28 cellular contexts compared by ENCODE assay signal in the genomic region with DNA sequence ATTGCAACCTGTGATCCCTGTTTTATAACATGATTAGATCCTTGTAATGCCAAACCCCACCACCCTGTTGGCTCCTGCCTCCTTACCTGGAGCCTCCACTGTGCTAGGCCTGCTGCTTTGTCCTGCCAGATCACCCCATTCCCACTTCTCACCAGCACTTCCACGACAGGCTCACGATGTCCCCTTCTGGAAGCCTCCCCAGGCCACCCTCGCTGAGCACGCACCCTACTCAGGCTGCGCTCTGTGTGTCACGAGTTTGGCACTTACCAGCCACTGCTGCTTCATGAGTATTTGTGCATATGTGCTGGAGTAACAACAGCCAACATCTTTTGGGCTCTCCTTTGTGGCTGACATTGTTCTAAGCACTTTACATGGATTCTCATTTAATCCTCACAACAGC.
"Had no signal": no experiment of that assay in that cellular context is flagged by ENCODE, and none has a peak within 500 bp of the region (broad histone marks: within the 10 kb centered on the region; RNA-seq: fewer than 3 reads in every experiment).

No MANE protein-coding gene starts in this region.

- H3K9me3 ChIP-seq: adrenal gland, esophagus muscularis mucosa, heart right ventricle, left lung, lower lobe of right lung, neutrophil, ovary, right lobe of liver, tibial artery, upper lobe of right lung had no signal

- H3K36me3 Mint-ChIP-seq: natural killer cell had no signal

- H3K27ac ChIP-seq: brain microvascular endothelial cell, esophagus muscularis mucosa, foreskin keratinocyte, heart right ventricle, left lung, lower lobe of right lung, neutrophil, ovary, right lobe of liver, skin epidermis, tibial artery, upper lobe of right lung, VCaP had no signal

- ATAC-seq: activated CD4-positive, CD25-positive, alpha-beta regulatory T cell treated with anti-CD3 and anti-CD28 coated beads, Interleukin-2, amount 50 U/mL, for 24 hours; activated CD8-positive, alpha-beta T cell treated with anti-CD3 and anti-CD28 coated beads for 36 hours; activated T-cell treated with anti-CD3 and anti-CD28 coated beads, Interleukin-2, amount 50 U/mL, for 4 hours; activated T-helper 17 cell treated with anti-CD3 and anti-CD28 coated beads, Interleukin-2, amount 50 U/mL, for 72 hours; foreskin keratinocyte; heart right ventricle; left lung; lower lobe of right lung; natural killer cell; right lobe of liver; stimulated activated effector memory CD8-positive, alpha-beta T cell treated with anti-CD3 and anti-CD28 coated beads, Interleukin-12 subunit alpha, Interleukin-12 subunit beta, amount 100 ng/mL, for 72 hours; upper lobe of right lung had no signal

- H3K36me3 ChIP-seq: neutrophil, ovary had no signal

- H3K27me3 ChIP-seq: adrenal gland, brain microvascular endothelial cell, esophagus muscularis mucosa, foreskin keratinocyte, heart right ventricle, left lung, neutrophil, ovary, right lobe of liver, tibial artery, upper lobe of right lung had no signal

- H3K9me3 Mint-ChIP-seq: activated CD8-positive, alpha-beta T cell treated with anti-CD3 and anti-CD28 coated beads for 36 hours; activated naive CD8-positive, alpha-beta T cell treated with anti-CD3 and anti-CD28 coated beads for 36 hours; activated T-cell treated with anti-CD3 and anti-CD28 coated beads, Interleukin-2, amount 50 U/mL, for 4 hours; activated T-helper 17 cell treated with anti-CD3 and anti-CD28 coated beads, Interleukin-2, amount 50 U/mL, for 72 hours; natural killer cell; stimulated activated effector memory CD8-positive, alpha-beta T cell treated with anti-CD3 and anti-CD28 coated beads, Interleukin-12 subunit alpha, Interleukin-12 subunit beta, amount 100 ng/mL, for 72 hours; stimulated activated naive CD8-positive, alpha-beta T cell treated with anti-CD3 and anti-CD28 coated beads, Interleukin-15, Interleukin-2, amounts not matched to agents 100 ng/mL and 50 ng/mL, for 24 hours had no signal

- H3K4me1 Mint-ChIP-seq: activated naive CD8-positive, alpha-beta T cell treated with anti-CD3 and anti-CD28 coated beads for 36 hours; natural killer cell; stimulated activated effector memory CD8-positive, alpha-beta T cell treated with anti-CD3 and anti-CD28 coated beads, Interleukin-12 subunit alpha, Interleukin-12 subunit beta, amount 100 ng/mL, for 72 hours had no signal

- H3K27me3 Mint-ChIP-seq: activated CD8-positive, alpha-beta T cell treated with anti-CD3 and anti-CD28 coated beads for 36 hours; activated naive CD8-positive, alpha-beta T cell treated with anti-CD3 and anti-CD28 coated beads for 36 hours; activated T-helper 17 cell treated with anti-CD3 and anti-CD28 coated beads, Interleukin-2, amount 50 U/mL, for 72 hours; progenitor cell of endocrine pancreas; stimulated activated naive CD8-positive, alpha-beta T cell treated with anti-CD3 and anti-CD28 coated beads, Interleukin-15, Interleukin-2, amounts not matched to agents 100 ng/mL and 50 ng/mL, for 24 hours had no signal

- H3K27ac Mint-ChIP-seq: activated CD8-positive, alpha-beta T cell treated with anti-CD3 and anti-CD28 coated beads for 36 hours; activated naive CD8-positive, alpha-beta T cell treated with anti-CD3 and anti-CD28 coated beads for 36 hours; activated T-helper 17 cell treated with anti-CD3 and anti-CD28 coated beads, Interleukin-2, amount 50 U/mL, for 72 hours; natural killer cell; progenitor cell of endocrine pancreas; stimulated activated naive CD8-positive, alpha-beta T cell treated with anti-CD3 and anti-CD28 coated beads, Interleukin-15, Interleukin-2, amounts not matched to agents 100 ng/mL and 50 ng/mL, for 24 hours had no signal

- H3K4me3 ChIP-seq: adrenal gland, esophagus muscularis mucosa, heart right ventricle, left lung, lower lobe of right lung, ovary, right lobe of liver, skin epidermis, tibial artery, upper lobe of right lung had no signal

- H3K4me1 ChIP-seq: foreskin keratinocyte, left lung, lower lobe of right lung, upper lobe of right lung had no signal

- DNase-seq: activated CD4-positive, alpha-beta T cell treated with anti-CD3 and anti-CD28 coated beads, Interleukin-2, amount 50 U/mL, for 1 hour; activated CD8-positive, alpha-beta T cell treated with anti-CD3 and anti-CD28 coated beads for 36 hours; activated naive CD4-positive, alpha-beta T cell; activated naive CD8-positive, alpha-beta T cell treated with anti-CD3 and anti-CD28 coated beads for 36 hours; activated T-cell treated with anti-CD3 and anti-CD28 coated beads, Interleukin-2, amount 50 U/mL, for 4 hours; adrenal gland; brain microvascular endothelial cell; cortex of kidney; foreskin keratinocyte; heart right ventricle; left lung; lower lobe of right lung; mesenchymal stem cell; natural killer cell; ovary; right lobe of liver; stimulated activated CD4-positive, alpha-beta T cell treated with anti-CD3 and anti-CD28 coated beads, Interleukin-4, amount 100 ng/mL, for 24 hours; tibial artery; upper lobe of right lung had no signal

- H3K4me3 Mint-ChIP-seq: activated CD8-positive, alpha-beta T cell treated with anti-CD3 and anti-CD28 coated beads for 36 hours; activated naive CD8-positive, alpha-beta T cell treated with anti-CD3 and anti-CD28 coated beads for 36 hours; activated T-cell treated with anti-CD3 and anti-CD28 coated beads, Interleukin-2, amount 50 U/mL, for 4 hours; activated T-helper 17 cell treated with anti-CD3 and anti-CD28 coated beads, Interleukin-2, amount 50 U/mL, for 72 hours; natural killer cell; stimulated activated effector memory CD8-positive, alpha-beta T cell treated with anti-CD3 and anti-CD28 coated beads, Interleukin-12 subunit alpha, Interleukin-12 subunit beta, amount 100 ng/mL, for 72 hours; stimulated activated naive CD8-positive, alpha-beta T cell treated with anti-CD3 and anti-CD28 coated beads, Interleukin-15, Interleukin-2, amounts not matched to agents 100 ng/mL and 50 ng/mL, for 24 hours had no signal
